ENCODE assay signal across 31 cellular contexts in genomic region chrX:115011428-115011827, GRCh38. TPM values are rescaled to one million over a fixed set of nuclear protein-coding genes. Genes with fewer than 3 reads are reported as not detected.
"Had no signal": no experiment of that assay in that cellular context is flagged by ENCODE, and none has a peak within 500 bp of the region (broad histone marks: within the 10 kb centered on the region; RNA-seq: fewer than 3 reads in every experiment).

No MANE protein-coding gene starts in this region.

- H3K4me1 Mint-ChIP-seq: activated CD4-positive, alpha-beta T cell treated with anti-CD3 and anti-CD28 coated beads for 36 hours; activated CD4-positive, alpha-beta T cell treated with anti-CD3 and anti-CD28 coated beads, Interleukin-2, amount 10 ng/mL, durations not matched to agents 24 days and 14 days; activated CD8-positive, alpha-beta memory T cell treated with anti-CD3 and anti-CD28 coated beads, Interleukin-2, amount 10 ng/mL, durations not matched to agents 7 days and 5 days; activated naive CD4-positive, alpha-beta T cell treated with anti-CD3 and anti-CD28 coated beads, Interleukin-2, amount 50 U/mL, for 24 hours; activated naive CD8-positive, alpha-beta T cell treated with anti-CD3 and anti-CD28 coated beads for 36 hours; activated naive CD8-positive, alpha-beta T cell treated with anti-CD3 and anti-CD28 coated beads, Interleukin-2, amount 50 U/mL, for 24 hours had no signal

- H3K9me3 Mint-ChIP-seq: activated CD4-positive, alpha-beta memory T cell treated with anti-CD3 and anti-CD28 coated beads for 36 hours; activated CD4-positive, alpha-beta T cell treated with anti-CD3 and anti-CD28 coated beads, Interleukin-2, amount 10 ng/mL, durations not matched to agents 24 days and 14 days; activated naive CD4-positive, alpha-beta T cell treated with anti-CD3 and anti-CD28 coated beads, Interleukin-2, amount 50 U/mL, for 24 hours; activated naive CD8-positive, alpha-beta T cell treated with anti-CD3 and anti-CD28 coated beads for 36 hours; activated naive CD8-positive, alpha-beta T cell treated with anti-CD3 and anti-CD28 coated beads, Interleukin-2, amount 50 U/mL, for 24 hours; activated T-helper 1 cell treated with anti-CD3 and anti-CD28 coated beads, Interleukin-12 subunit alpha, Interleukin-12 subunit beta, Interleukin-2, Interleukin-4 antibody, amounts not matched to agents 30 ng/mL and 10 ng/mL and 1 ng/mL, durations not matched to agents 14 hours and 24 hours and 36 hours; activated T-helper 2 cell treated with anti-CD3 and anti-CD28 coated beads, Interferon-gamma antibody, Interleukin-2, Interleukin-4, amounts not matched to agents 10 μg/mL and 5 μg/mL and 100 μg/mL, durations not matched to agents 14 hours and 24 hours and 36 hours had no signal

- DNase-seq: activated CD4-positive, alpha-beta memory T cell treated with anti-CD3 and anti-CD28 coated beads for 36 hours; activated CD4-positive, alpha-beta T cell treated with anti-CD3 and anti-CD28 coated beads for 36 hours; activated CD4-positive, alpha-beta T cell treated with anti-CD3 and anti-CD28 coated beads, Interleukin-2, amount 10 ng/mL, durations not matched to agents 24 days and 14 days; activated CD4-positive, CD25-positive, alpha-beta regulatory T cell; activated CD4-positive, CD25-positive, alpha-beta regulatory T cell treated with anti-CD3 and anti-CD28 coated beads, Interleukin-2, amount 50 U/mL, for 72 hours; activated CD8-positive, alpha-beta memory T cell treated with anti-CD3 and anti-CD28 coated beads, Interleukin-2, amount 10 ng/mL, durations not matched to agents 7 days and 5 days; activated CD8-positive, alpha-beta memory T cell treated with anti-CD3 and anti-CD28 coated beads, Interleukin-2, amount 50 U/mL, for 4 hours; activated CD8-positive, alpha-beta T cell treated with anti-CD3 and anti-CD28 coated beads, Interleukin-2, amount 10 ng/mL, durations not matched to agents 7 days and 5 days; activated effector memory CD4-positive, alpha-beta T cell treated with anti-CD3 and anti-CD28 coated beads, Interleukin-2, amount 50 U/mL, for 16 hours; activated naive CD4-positive, alpha-beta T cell treated with anti-CD3 and anti-CD28 coated beads for 36 hours; activated naive CD8-positive, alpha-beta T cell treated with anti-CD3 and anti-CD28 coated beads for 36 hours; activated naive CD8-positive, alpha-beta T cell treated with anti-CD3 and anti-CD28 coated beads, Interleukin-2, amount 50 U/mL, for 24 hours; activated T-cell treated with anti-CD3 and anti-CD28 coated beads, Interleukin-2, amount 50 U/mL, for 1 hour; activated T-cell treated with anti-CD3 and anti-CD28 coated beads, Interleukin-2, amount 50 U/mL, for 48 hours; amniotic stem cell; anterior cingulate cortex; body of pancreas; caudate nucleus; cortex of kidney; dermis blood vessel endothelial cell; effector CD4-positive, alpha-beta T cell; effector memory CD8-positive, alpha-beta T cell; esophagus squamous epithelium; head of caudate nucleus; T-helper 2 cell had no signal

- H3K4me3 ChIP-seq: body of pancreas, esophagus squamous epithelium had no signal

- H3K27me3 Mint-ChIP-seq: activated CD4-positive, alpha-beta memory T cell treated with anti-CD3 and anti-CD28 coated beads for 36 hours; activated CD4-positive, alpha-beta T cell treated with anti-CD3 and anti-CD28 coated beads for 36 hours; activated CD4-positive, alpha-beta T cell treated with anti-CD3 and anti-CD28 coated beads, Interleukin-2, amount 10 ng/mL, durations not matched to agents 24 days and 14 days; activated CD8-positive, alpha-beta memory T cell treated with anti-CD3 and anti-CD28 coated beads, Interleukin-2, amount 10 ng/mL, durations not matched to agents 7 days and 5 days; activated naive CD4-positive, alpha-beta T cell treated with anti-CD3 and anti-CD28 coated beads, Interleukin-2, amount 50 U/mL, for 24 hours; activated naive CD8-positive, alpha-beta T cell treated with anti-CD3 and anti-CD28 coated beads for 36 hours; activated naive CD8-positive, alpha-beta T cell treated with anti-CD3 and anti-CD28 coated beads, Interleukin-2, amount 50 U/mL, for 24 hours; effector memory CD8-positive, alpha-beta T cell had no signal

- H3K4me1 ChIP-seq: body of pancreas, esophagus squamous epithelium had no signal

- H3K36me3 ChIP-seq: esophagus squamous epithelium had no signal

- H3K27me3 ChIP-seq: body of pancreas, esophagus squamous epithelium had no signal

- H3K27ac Mint-ChIP-seq: activated CD4-positive, alpha-beta memory T cell treated with anti-CD3 and anti-CD28 coated beads for 36 hours; activated CD4-positive, alpha-beta T cell treated with anti-CD3 and anti-CD28 coated beads for 36 hours; activated CD4-positive, alpha-beta T cell treated with anti-CD3 and anti-CD28 coated beads, Interleukin-2, amount 10 ng/mL, durations not matched to agents 24 days and 14 days; activated CD8-positive, alpha-beta memory T cell treated with anti-CD3 and anti-CD28 coated beads, Interleukin-2, amount 10 ng/mL, durations not matched to agents 7 days and 5 days; activated CD8-positive, alpha-beta T cell treated with anti-CD3 and anti-CD28 coated beads, Interleukin-2, amount 10 ng/mL, durations not matched to agents 7 days and 5 days; activated naive CD4-positive, alpha-beta T cell treated with anti-CD3 and anti-CD28 coated beads for 36 hours; activated naive CD4-positive, alpha-beta T cell treated with anti-CD3 and anti-CD28 coated beads, Interleukin-2, amount 50 U/mL, for 24 hours; activated naive CD8-positive, alpha-beta T cell treated with anti-CD3 and anti-CD28 coated beads for 36 hours; activated naive CD8-positive, alpha-beta T cell treated with anti-CD3 and anti-CD28 coated beads, Interleukin-2, amount 50 U/mL, for 24 hours; activated T-helper 1 cell treated with anti-CD3 and anti-CD28 coated beads, Interleukin-12 subunit alpha, Interleukin-12 subunit beta, Interleukin-2, Interleukin-4 antibody, amounts not matched to agents 30 ng/mL and 10 ng/mL and 1 ng/mL, durations not matched to agents 14 hours and 24 hours and 36 hours; activated T-helper 2 cell treated with anti-CD3 and anti-CD28 coated beads, Interferon-gamma antibody, Interleukin-2, Interleukin-4, amounts not matched to agents 10 μg/mL and 5 μg/mL and 100 μg/mL, durations not matched to agents 14 hours and 24 hours and 36 hours; effector memory CD8-positive, alpha-beta T cell had no signal

- H3K9me3 ChIP-seq: body of pancreas, esophagus squamous epithelium had no signal

- H3K36me3 Mint-ChIP-seq: activated CD4-positive, alpha-beta memory T cell treated with anti-CD3 and anti-CD28 coated beads for 36 hours; activated CD8-positive, alpha-beta memory T cell treated with anti-CD3 and anti-CD28 coated beads, Interleukin-2, amount 10 ng/mL, durations not matched to agents 7 days and 5 days; activated naive CD4-positive, alpha-beta T cell treated with anti-CD3 and anti-CD28 coated beads, Interleukin-2, amount 50 U/mL, for 24 hours; activated naive CD8-positive, alpha-beta T cell treated with anti-CD3 and anti-CD28 coated beads for 36 hours had no signal

- H3K4me3 Mint-ChIP-seq: activated CD4-positive, alpha-beta memory T cell treated with anti-CD3 and anti-CD28 coated beads for 36 hours; activated CD4-positive, alpha-beta T cell treated with anti-CD3 and anti-CD28 coated beads for 36 hours; activated CD4-positive, alpha-beta T cell treated with anti-CD3 and anti-CD28 coated beads, Interleukin-2, amount 10 ng/mL, durations not matched to agents 24 days and 14 days; activated CD8-positive, alpha-beta memory T cell treated with anti-CD3 and anti-CD28 coated beads, Interleukin-2, amount 10 ng/mL, durations not matched to agents 7 days and 5 days; activated CD8-positive, alpha-beta T cell treated with anti-CD3 and anti-CD28 coated beads, Interleukin-2, amount 10 ng/mL, durations not matched to agents 7 days and 5 days; activated naive CD4-positive, alpha-beta T cell treated with anti-CD3 and anti-CD28 coated beads for 36 hours; activated naive CD4-positive, alpha-beta T cell treated with anti-CD3 and anti-CD28 coated beads, Interleukin-2, amount 50 U/mL, for 24 hours; activated naive CD8-positive, alpha-beta T cell treated with anti-CD3 and anti-CD28 coated beads for 36 hours; activated naive CD8-positive, alpha-beta T cell treated with anti-CD3 and anti-CD28 coated beads, Interleukin-2, amount 50 U/mL, for 24 hours; activated T-helper 1 cell treated with anti-CD3 and anti-CD28 coated beads, Interleukin-12 subunit alpha, Interleukin-12 subunit beta, Interleukin-2, Interleukin-4 antibody, amounts not matched to agents 30 ng/mL and 10 ng/mL and 1 ng/mL, durations not matched to agents 14 hours and 24 hours and 36 hours; effector memory CD8-positive, alpha-beta T cell had no signal

- H3K27ac ChIP-seq: body of pancreas, esophagus squamous epithelium had no signal

- ATAC-seq: activated CD4-positive, alpha-beta T cell treated with anti-CD3 and anti-CD28 coated beads for 36 hours; activated CD8-positive, alpha-beta memory T cell treated with anti-CD3 and anti-CD28 coated beads, Interleukin-2, amount 10 ng/mL, durations not matched to agents 7 days and 5 days; activated CD8-positive, alpha-beta T cell treated with anti-CD3 and anti-CD28 coated beads, Interleukin-2, amount 10 ng/mL, durations not matched to agents 7 days and 5 days; activated naive CD8-positive, alpha-beta T cell treated with anti-CD3 and anti-CD28 coated beads, Interleukin-2, amount 50 U/mL, for 24 hours; body of pancreas; effector memory CD8-positive, alpha-beta T cell had no signal

RNA-seq across cellular contexts. Expression of gene IL13RA2, which starts 6.0 kb away (rescaled TPM):
- total RNA-seq: activated CD4-positive, alpha-beta memory T cell treated with anti-CD3 and anti-CD28 coated beads for 36 hours; activated CD4-positive, alpha-beta T cell treated with anti-CD3 and anti-CD28 coated beads for 36 hours; activated CD4-positive, alpha-beta T cell treated with anti-CD3 and anti-CD28 coated beads, Interleukin-2, amount 10 ng/mL, durations not matched to agents 24 days and 14 days; activated CD8-positive, alpha-beta memory T cell treated with anti-CD3 and anti-CD28 coated beads for 36 hours; activated CD8-positive, alpha-beta memory T cell treated with anti-CD3 and anti-CD28 coated beads, Interleukin-2, amount 10 ng/mL, durations not matched to agents 7 days and 5 days; activated CD8-positive, alpha-beta T cell treated with anti-CD3 and anti-CD28 coated beads, Interleukin-2, amount 10 ng/mL, durations not matched to agents 7 days and 5 days; activated naive CD4-positive, alpha-beta T cell treated with anti-CD3 and anti-CD28 coated beads for 36 hours; activated naive CD8-positive, alpha-beta T cell treated with anti-CD3 and anti-CD28 coated beads for 36 hours; activated T-helper 1 cell treated with anti-CD3 and anti-CD28 coated beads, Interleukin-12 subunit alpha, Interleukin-12 subunit beta, Interleukin-2, Interleukin-4 antibody, amounts not matched to agents 30 ng/mL and 10 ng/mL and 1 ng/mL, durations not matched to agents 14 hours and 24 hours and 36 hours; activated T-helper 2 cell treated with anti-CD3 and anti-CD28 coated beads, Interferon-gamma antibody, Interleukin-2, Interleukin-4, amounts not matched to agents 10 μg/mL and 5 μg/mL and 100 μg/mL, durations not matched to agents 14 hours and 24 hours and 36 hours; chondrocyte; T-helper 1 cell treated with Interleukin-12 subunit alpha and Interleukin-12 subunit beta and Interleukin-4 antibody, amounts not matched to agents 30 ng/mL and 1 ng/mL, for 36 hours had no signal
